In genomic region chr5:75640826-75641225, GRCh38 we compare ENCODE assay signal across 32 cellular contexts. TPM values are rescaled to one million over a fixed set of nuclear protein-coding genes. Genes with fewer than 3 reads are reported as not detected.
DNase-seq lines count a peak whose midpoint lies in the region; ATAC-seq and TF ChIP-seq lines count a peak whose summit lies in the region.
"Had no signal": no experiment of that assay in that cellular context is flagged by ENCODE, and none has a peak within 500 bp of the region (broad histone marks: within the 10 kb centered on the region; RNA-seq: fewer than 3 reads in every experiment).

No MANE protein-coding gene starts in this region.

- H3K27me3 Mint-ChIP-seq in HFFc6 (ENCODE audit: insufficient read depth): no peaks in the 10 kb centered on the region; the same call in none of the 2 replicates
- H3K27me3 Mint-ChIP-seq in chondrocyte (ENCODE audit: low read depth): no peaks in the 10 kb centered on the region
- H3K27me3 Mint-ChIP-seq: activated CD4-positive, alpha-beta memory T cell treated with anti-CD3 and anti-CD28 coated beads for 36 hours; CD4-positive, CD25-positive, alpha-beta regulatory T cell; stimulated activated naive CD8-positive, alpha-beta T cell treated with anti-CD3 and anti-CD28 coated beads, Interleukin-15, Interleukin-2, amounts not matched to agents 100 ng/mL and 50 ng/mL, for 24 hours had no signal

- H3K27me3 ChIP-seq in ACC112 (ENCODE audit: insufficient read depth, low read length): no peaks in the 10 kb centered on the region
- H3K27me3 ChIP-seq: breast epithelium, esophagus muscularis mucosa, gastrocnemius medialis, pancreas, testis had no signal

- peak overlapping the region; percentile 77 for H3K27ac ChIP-seq in ACC112 (ENCODE audit: low read depth, low read length)
- H3K27ac ChIP-seq: breast epithelium, esophagus muscularis mucosa, gastrocnemius medialis, pancreas, testis had no signal

- no peaks in the 10 kb centered on the region for H3K79me2 ChIP-seq in ACC112 (ENCODE audit: control insufficient read depth, insufficient read depth, low read length, unreplicated experiment)

- H3K27ac Mint-ChIP-seq in HFFc6 (peak overlapping the region; percentile 70; the same call in 1 of the 2 replicates), chondrocyte (ENCODE audit: unreplicated experiment) (peak overlapping the region; percentile 36)
- H3K27ac Mint-ChIP-seq: activated CD4-positive, alpha-beta memory T cell treated with anti-CD3 and anti-CD28 coated beads for 36 hours; activated T-helper 1 cell treated with anti-CD3 and anti-CD28 coated beads, Interleukin-12 subunit alpha, Interleukin-12 subunit beta, Interleukin-2, Interleukin-4 antibody, amounts not matched to agents 30 ng/mL and 10 ng/mL and 1 ng/mL, durations not matched to agents 14 hours and 24 hours and 36 hours; CD4-positive, CD25-positive, alpha-beta regulatory T cell; stimulated activated naive CD8-positive, alpha-beta T cell treated with anti-CD3 and anti-CD28 coated beads, Interleukin-15, Interleukin-2, amounts not matched to agents 100 ng/mL and 50 ng/mL, for 24 hours; T-helper 2 cell treated with Interferon-gamma antibody and Interleukin-4, amounts not matched to agents 5 μg/mL and 100 μg/mL, for 36 hours had no signal

- ATAC-seq in GM21723 (IDR thresholded peaks at IDR 0.05; ENCODE audit: unreplicated experiment): no peak
- ATAC-seq: gastrocnemius medialis, left colon, pancreas, right cardiac atrium, Right ventricle myocardium inferior had no signal

- H3K36me3 ChIP-seq in ACC112 (ENCODE audit: insufficient read depth, low read length): no peaks in the 10 kb centered on the region; the same call in 1 of the 2 replicates
- H3K36me3 ChIP-seq: breast epithelium, esophagus muscularis mucosa, gastrocnemius medialis, pancreas had no signal

- H3K36me3 Mint-ChIP-seq in HFFc6 (ENCODE audit: low read depth) (no peaks in the 10 kb centered on the region; the same call in 1 of the 2 replicates), chondrocyte (ENCODE audit: low read depth) (peaks cover 2% of the 10 kb centered on the region)
- H3K36me3 Mint-ChIP-seq: activated CD4-positive, alpha-beta memory T cell treated with anti-CD3 and anti-CD28 coated beads for 36 hours had no signal

- no peak overlapping the region for H3K4me3 ChIP-seq in ACC112 (ENCODE audit: low read depth, low read length)
- H3K4me3 ChIP-seq: breast epithelium, esophagus muscularis mucosa, gastrocnemius medialis, pancreas, testis had no signal

- H2AFZ ChIP-seq in ACC112 (ENCODE audit: low read length, unreplicated experiment): no peak overlapping the region

- DNase-seq in HFFc6: no peak
- no peak for DNase-seq in chondrocyte (ENCODE audit: low spot score)
- peak; percentile 29 for DNase-seq in iris pigment epithelial cell (ENCODE audit: low read depth)
- no peak for DNase-seq in mucosa of gallbladder (ENCODE audit: low spot score)
- DNase-seq in NCI-H524 (lab: John Stamatoyannopoulos, UW): no peak
- DNase-seq in COLO829 (ENCODE audit: low spot score): no peak
- DNase-seq: activated CD4-positive, alpha-beta memory T cell treated with anti-CD3 and anti-CD28 coated beads for 36 hours; activated CD4-positive, alpha-beta T cell treated with anti-CD3 and anti-CD28 coated beads for 1 hour; activated CD8-positive, alpha-beta memory T cell treated with anti-CD3 and anti-CD28 coated beads, Interleukin-2, amount 50 U/mL, for 4 hours; activated naive CD4-positive, alpha-beta T cell treated with Interleukin-2 at 50 U/mL for 16 hours; AML-193; amniotic stem cell; CD4-positive, CD25-positive, alpha-beta regulatory T cell; gastrocnemius medialis; KBM-7; left colon; NCI-H1436; NCI-H2081; NCI-H526; NK-92 treated with Interleukin-12 subunit alpha and Interleukin-12 subunit beta, amount 100 ng/mL, for 24 hours; pancreas; right cardiac atrium; stimulated activated CD4-positive, alpha-beta T cell treated with anti-CD3 and anti-CD28 coated beads, Interleukin-2, amount 100 ng/mL, for 24 hours; testis had no signal

- H3K9me3 Mint-ChIP-seq in HFFc6 (no peaks in the 10 kb centered on the region), chondrocyte (ENCODE audit: low read depth) (peaks cover 3% of the 10 kb centered on the region)
- H3K9me3 Mint-ChIP-seq: activated T-helper 1 cell treated with anti-CD3 and anti-CD28 coated beads, Interleukin-12 subunit alpha, Interleukin-12 subunit beta, Interleukin-2, Interleukin-4 antibody, amounts not matched to agents 30 ng/mL and 10 ng/mL and 1 ng/mL, durations not matched to agents 14 hours and 24 hours and 36 hours; stimulated activated naive CD8-positive, alpha-beta T cell treated with anti-CD3 and anti-CD28 coated beads, Interleukin-15, Interleukin-2, amounts not matched to agents 100 ng/mL and 50 ng/mL, for 24 hours; T-helper 2 cell treated with Interferon-gamma antibody and Interleukin-4, amounts not matched to agents 5 μg/mL and 100 μg/mL, for 36 hours had no signal

- H3K4me3 Mint-ChIP-seq in HFFc6: no peak overlapping the region
- no peak overlapping the region for H3K4me3 Mint-ChIP-seq in chondrocyte (ENCODE audit: unreplicated experiment)
- H3K4me3 Mint-ChIP-seq: activated CD4-positive, alpha-beta memory T cell treated with anti-CD3 and anti-CD28 coated beads for 36 hours; activated T-helper 1 cell treated with anti-CD3 and anti-CD28 coated beads, Interleukin-12 subunit alpha, Interleukin-12 subunit beta, Interleukin-2, Interleukin-4 antibody, amounts not matched to agents 30 ng/mL and 10 ng/mL and 1 ng/mL, durations not matched to agents 14 hours and 24 hours and 36 hours; CD4-positive, CD25-positive, alpha-beta regulatory T cell; stimulated activated naive CD8-positive, alpha-beta T cell treated with anti-CD3 and anti-CD28 coated beads, Interleukin-15, Interleukin-2, amounts not matched to agents 100 ng/mL and 50 ng/mL, for 24 hours; T-helper 2 cell treated with Interferon-gamma antibody and Interleukin-4, amounts not matched to agents 5 μg/mL and 100 μg/mL, for 36 hours had no signal

- H3K4me1 Mint-ChIP-seq in HFFc6 (ENCODE audit: low read depth): peaks cover 18% of the 10 kb centered on the region
- peaks cover 3% of the 10 kb centered on the region for H3K4me1 Mint-ChIP-seq in chondrocyte (ENCODE audit: low read depth)
- H3K4me1 Mint-ChIP-seq: CD4-positive, CD25-positive, alpha-beta regulatory T cell had no signal

- TF ChIP-seq CTCF in HFFc6 (IDR thresholded peaks at IDR 0.05): no peak
- no peak for TF ChIP-seq CTCF in chondrocyte (IDR thresholded peaks at IDR 0.05)

- H3K4me1 ChIP-seq in ACC112 (ENCODE audit: control insufficient read depth, insufficient read depth, low read length, unreplicated experiment): peaks cover 16% of the 10 kb centered on the region
- H3K4me1 ChIP-seq: breast epithelium, esophagus muscularis mucosa, gastrocnemius medialis, pancreas, testis had no signal

RNA-seq across cellular contexts. Expression of gene ANKDD1B, which starts 29.6 kb away (rescaled TPM):
- total RNA-seq in HFFc6 (2021; fragmentation: NEBNext Ultra II Directional; extraction: Animal tissue kit (Norgen Biotek cat#: 25700)): under 1 TPM in 5 of 6 experiments, not detected in 1; 0.09 to 0.17 (median 0.14) TPM
- 0.42 to 1.2 TPM (median 0.72 TPM) in 3 replicates for total RNA-seq in chondrocyte
- 0.43 TPM for total RNA-seq in mucosa of gallbladder
- total RNA-seq: activated CD4-positive, alpha-beta memory T cell treated with anti-CD3 and anti-CD28 coated beads for 36 hours had no signal
